In the genomic region with DNA sequence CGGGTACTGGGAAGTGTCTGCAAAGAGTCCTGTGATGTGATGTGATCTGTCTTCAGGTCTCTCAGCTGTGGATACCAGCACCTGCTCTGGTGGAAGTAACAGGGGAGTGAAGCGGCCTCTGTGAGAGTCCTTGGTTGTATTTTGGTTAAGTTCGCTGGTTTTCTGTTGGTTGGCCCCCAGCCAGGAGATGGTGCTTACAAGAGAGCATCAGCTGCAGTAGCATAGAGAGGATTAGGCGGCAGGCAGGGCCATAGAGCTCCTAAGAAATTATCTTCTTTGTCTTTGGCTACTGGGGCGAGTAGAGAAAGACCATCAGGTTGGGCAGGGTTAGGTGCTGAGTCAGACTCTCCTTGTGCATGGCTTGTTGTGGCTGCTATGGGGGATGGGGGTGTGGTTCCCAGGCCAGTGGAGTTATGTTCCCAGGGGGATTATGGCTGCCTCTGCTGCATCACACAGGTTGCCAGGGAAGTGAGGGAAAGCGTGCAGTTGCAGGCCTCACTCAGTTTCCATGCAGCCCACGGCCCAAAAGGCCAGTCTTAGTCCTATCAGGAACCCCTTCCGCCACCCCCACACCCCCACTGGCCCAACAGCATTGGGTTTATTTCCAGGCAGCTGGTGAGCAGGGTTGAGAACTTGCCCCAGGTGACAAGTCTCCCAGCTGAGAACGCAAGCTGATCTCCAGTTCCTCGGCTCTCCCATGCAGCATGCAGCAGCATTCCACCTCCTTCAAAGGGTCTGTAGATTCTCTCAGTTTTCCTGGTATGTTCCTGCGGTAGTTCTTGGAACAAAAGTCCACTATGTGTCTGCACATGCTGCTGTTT, we compare ENCODE assay signal across 1 cellular context.
TF ChIP-seq lines count a peak whose summit lies in the region.

No MANE protein-coding gene starts in this region.

TF ChIP-seq in H1, 55 proteins besides CTCF, POLR2A, EP300 and RAD21 (continued from another document):
- TF ChIP-seq, protein P1, sequence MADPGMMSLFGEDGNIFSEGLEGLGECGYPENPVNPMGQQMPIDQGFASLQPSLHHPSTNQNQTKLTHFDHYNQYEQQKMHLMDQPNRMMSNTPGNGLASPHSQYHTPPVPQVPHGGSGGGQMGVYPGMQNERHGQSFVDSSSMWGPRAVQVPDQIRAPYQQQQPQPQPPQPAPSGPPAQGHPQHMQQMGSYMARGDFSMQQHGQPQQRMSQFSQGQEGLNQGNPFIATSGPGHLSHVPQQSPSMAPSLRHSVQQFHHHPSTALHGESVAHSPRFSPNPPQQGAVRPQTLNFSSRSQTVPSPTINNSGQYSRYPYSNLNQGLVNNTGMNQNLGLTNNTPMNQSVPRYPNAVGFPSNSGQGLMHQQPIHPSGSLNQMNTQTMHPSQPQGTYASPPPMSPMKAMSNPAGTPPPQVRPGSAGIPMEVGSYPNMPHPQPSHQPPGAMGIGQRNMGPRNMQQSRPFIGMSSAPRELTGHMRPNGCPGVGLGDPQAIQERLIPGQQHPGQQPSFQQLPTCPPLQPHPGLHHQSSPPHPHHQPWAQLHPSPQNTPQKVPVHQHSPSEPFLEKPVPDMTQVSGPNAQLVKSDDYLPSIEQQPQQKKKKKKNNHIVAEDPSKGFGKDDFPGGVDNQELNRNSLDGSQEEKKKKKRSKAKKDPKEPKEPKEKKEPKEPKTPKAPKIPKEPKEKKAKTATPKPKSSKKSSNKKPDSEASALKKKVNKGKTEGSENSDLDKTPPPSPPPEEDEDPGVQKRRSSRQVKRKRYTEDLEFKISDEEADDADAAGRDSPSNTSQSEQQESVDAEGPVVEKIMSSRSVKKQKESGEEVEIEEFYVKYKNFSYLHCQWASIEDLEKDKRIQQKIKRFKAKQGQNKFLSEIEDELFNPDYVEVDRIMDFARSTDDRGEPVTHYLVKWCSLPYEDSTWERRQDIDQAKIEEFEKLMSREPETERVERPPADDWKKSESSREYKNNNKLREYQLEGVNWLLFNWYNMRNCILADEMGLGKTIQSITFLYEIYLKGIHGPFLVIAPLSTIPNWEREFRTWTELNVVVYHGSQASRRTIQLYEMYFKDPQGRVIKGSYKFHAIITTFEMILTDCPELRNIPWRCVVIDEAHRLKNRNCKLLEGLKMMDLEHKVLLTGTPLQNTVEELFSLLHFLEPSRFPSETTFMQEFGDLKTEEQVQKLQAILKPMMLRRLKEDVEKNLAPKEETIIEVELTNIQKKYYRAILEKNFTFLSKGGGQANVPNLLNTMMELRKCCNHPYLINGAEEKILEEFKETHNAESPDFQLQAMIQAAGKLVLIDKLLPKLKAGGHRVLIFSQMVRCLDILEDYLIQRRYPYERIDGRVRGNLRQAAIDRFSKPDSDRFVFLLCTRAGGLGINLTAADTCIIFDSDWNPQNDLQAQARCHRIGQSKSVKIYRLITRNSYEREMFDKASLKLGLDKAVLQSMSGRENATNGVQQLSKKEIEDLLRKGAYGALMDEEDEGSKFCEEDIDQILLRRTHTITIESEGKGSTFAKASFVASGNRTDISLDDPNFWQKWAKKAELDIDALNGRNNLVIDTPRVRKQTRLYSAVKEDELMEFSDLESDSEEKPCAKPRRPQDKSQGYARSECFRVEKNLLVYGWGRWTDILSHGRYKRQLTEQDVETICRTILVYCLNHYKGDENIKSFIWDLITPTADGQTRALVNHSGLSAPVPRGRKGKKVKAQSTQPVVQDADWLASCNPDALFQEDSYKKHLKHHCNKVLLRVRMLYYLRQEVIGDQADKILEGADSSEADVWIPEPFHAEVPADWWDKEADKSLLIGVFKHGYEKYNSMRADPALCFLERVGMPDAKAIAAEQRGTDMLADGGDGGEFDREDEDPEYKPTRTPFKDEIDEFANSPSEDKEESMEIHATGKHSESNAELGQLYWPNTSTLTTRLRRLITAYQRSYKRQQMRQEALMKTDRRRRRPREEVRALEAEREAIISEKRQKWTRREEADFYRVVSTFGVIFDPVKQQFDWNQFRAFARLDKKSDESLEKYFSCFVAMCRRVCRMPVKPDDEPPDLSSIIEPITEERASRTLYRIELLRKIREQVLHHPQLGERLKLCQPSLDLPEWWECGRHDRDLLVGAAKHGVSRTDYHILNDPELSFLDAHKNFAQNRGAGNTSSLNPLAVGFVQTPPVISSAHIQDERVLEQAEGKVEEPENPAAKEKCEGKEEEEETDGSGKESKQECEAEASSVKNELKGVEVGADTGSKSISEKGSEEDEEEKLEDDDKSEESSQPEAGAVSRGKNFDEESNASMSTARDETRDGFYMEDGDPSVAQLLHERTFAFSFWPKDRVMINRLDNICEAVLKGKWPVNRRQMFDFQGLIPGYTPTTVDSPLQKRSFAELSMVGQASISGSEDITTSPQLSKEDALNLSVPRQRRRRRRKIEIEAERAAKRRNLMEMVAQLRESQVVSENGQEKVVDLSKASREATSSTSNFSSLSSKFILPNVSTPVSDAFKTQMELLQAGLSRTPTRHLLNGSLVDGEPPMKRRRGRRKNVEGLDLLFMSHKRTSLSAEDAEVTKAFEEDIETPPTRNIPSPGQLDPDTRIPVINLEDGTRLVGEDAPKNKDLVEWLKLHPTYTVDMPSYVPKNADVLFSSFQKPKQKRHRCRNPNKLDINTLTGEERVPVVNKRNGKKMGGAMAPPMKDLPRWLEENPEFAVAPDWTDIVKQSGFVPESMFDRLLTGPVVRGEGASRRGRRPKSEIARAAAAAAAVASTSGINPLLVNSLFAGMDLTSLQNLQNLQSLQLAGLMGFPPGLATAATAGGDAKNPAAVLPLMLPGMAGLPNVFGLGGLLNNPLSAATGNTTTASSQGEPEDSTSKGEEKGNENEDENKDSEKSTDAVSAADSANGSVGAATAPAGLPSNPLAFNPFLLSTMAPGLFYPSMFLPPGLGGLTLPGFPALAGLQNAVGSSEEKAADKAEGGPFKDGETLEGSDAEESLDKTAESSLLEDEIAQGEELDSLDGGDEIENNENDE (IDR thresholded peaks at IDR 0.05; ENCODE audit: insufficient replicate concordance, low read length) = no peak
- TF ChIP-seq BACH1 (IDR thresholded peaks at IDR 0.05; ENCODE audit: low read length) = peak; percentile 60; the same call in 1 of the 2 replicates
- peak; percentile 61; the same call in 1 of the 2 replicates for TF ChIP-seq MAFK (IDR thresholded peaks at IDR 0.05; ENCODE audit: low read depth, low read length)
- peak; percentile 78 for TF ChIP-seq YY1 (IDR thresholded peaks at IDR 0.05; ENCODE audit: low read depth, low read length)
- TF ChIP-seq, protein P2, sequence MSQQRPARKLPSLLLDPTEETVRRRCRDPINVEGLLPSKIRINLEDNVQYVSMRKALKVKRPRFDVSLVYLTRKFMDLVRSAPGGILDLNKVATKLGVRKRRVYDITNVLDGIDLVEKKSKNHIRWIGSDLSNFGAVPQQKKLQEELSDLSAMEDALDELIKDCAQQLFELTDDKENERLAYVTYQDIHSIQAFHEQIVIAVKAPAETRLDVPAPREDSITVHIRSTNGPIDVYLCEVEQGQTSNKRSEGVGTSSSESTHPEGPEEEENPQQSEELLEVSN (IDR thresholded peaks at IDR 0.05) = no peak
